ENCODE assay signal across 8 cellular contexts in genomic region chr2:30446602-30447148, GRCh38. TPM values are rescaled to one million over a fixed set of nuclear protein-coding genes. Genes with fewer than 3 reads are reported as not detected.
A peak's percentile ranks its signal among the peaks of the same experiment; 100 is the strongest.
DNase-seq lines count a peak whose midpoint lies in the region; ATAC-seq and TF ChIP-seq lines count a peak whose summit lies in the region.

No MANE protein-coding gene starts in this region.

- H3K27ac Mint-ChIP-seq in effector memory CD8-positive, alpha-beta T cell, result peak overlapping the region; percentile 98 to 99

- H3K9me2 ChIP-seq in neural cell (ENCODE audit: insufficient read depth, low read length), result no peaks in the 10 kb centered on the region

- H4K20me1 ChIP-seq in OCI-LY3 (ENCODE audit: insufficient read depth, low read length) (no peaks in the 10 kb centered on the region), neural cell (ENCODE audit: insufficient read depth) (no peaks in the 10 kb centered on the region)

- H3K4me1 ChIP-seq in left ventricle myocardium inferior (peaks cover 40% of the 10 kb centered on the region), OCI-LY3 (ENCODE audit: low read length) (peaks cover 15% of the 10 kb centered on the region)

- intact Hi-C loops in left ventricle myocardium inferior (cut with micrococcal nuclease), result no loop called here
- intact Hi-C loops in cardiac septum (cut with DNase I), result no loop called here

- TF ChIP-seq CTCF in left ventricle myocardium inferior (IDR thresholded peaks at IDR 0.05; ENCODE audit: borderline replicate concordance) (no peak), OCI-LY3 (IDR thresholded peaks at IDR 0.05; ENCODE audit: low read depth, low read length) (no peak), neural cell (IDR thresholded peaks at IDR 0.05; ENCODE audit: poor library complexity, severe bottlenecking) (no peak)

- H3K36me3 ChIP-seq in left ventricle myocardium inferior (no peaks in the 10 kb centered on the region), OCI-LY3 (replicated peaks; ENCODE audit: low read depth, low read length) (no peaks in the 10 kb centered on the region), neural cell (ENCODE audit: insufficient read depth, low read length) (no peaks in the 10 kb centered on the region)

- H3K9me3 Mint-ChIP-seq in effector memory CD8-positive, alpha-beta T cell, result no peaks in the 10 kb centered on the region

- H3K79me2 ChIP-seq in OCI-LY3 (ENCODE audit: low read length) (peaks cover 35% of the 10 kb centered on the region), neural cell (replicated peaks; ENCODE audit: insufficient read depth, low read length) (peaks cover 30% of the 10 kb centered on the region)

- TF ChIP-seq RAD21 in neural cell (conservative IDR thresholded peaks at IDR 0.05), result no peak

- H3K9ac ChIP-seq in OCI-LY3 (ENCODE audit: low read length) (peak overlapping the region; percentile 78), neural cell (ENCODE audit: low read length) (peak overlapping the region; percentile 91)

- peaks cover 29 to 34% of the 10 kb centered on the region in 2 donors for H3K4me1 Mint-ChIP-seq in effector memory CD8-positive, alpha-beta T cell (ENCODE audit: low read depth in 2 of 2)

- H3K36me3 Mint-ChIP-seq in effector memory CD8-positive, alpha-beta T cell (ENCODE audit: insufficient read depth), result peaks cover 16% of the 10 kb centered on the region

- no peaks in the 10 kb centered on the region for H3F3A ChIP-seq in neural cell (ENCODE audit: insufficient read depth, low read length, poor library complexity, severe bottlenecking)

- no peaks in the 10 kb centered on the region for H3K9me3 ChIP-seq in left ventricle myocardium inferior (replicated peaks)
- H3K9me3 ChIP-seq in OCI-LY3 (ENCODE audit: insufficient read depth, low read length), result no peaks in the 10 kb centered on the region
- no peaks in the 10 kb centered on the region for H3K9me3 ChIP-seq in neural cell (ENCODE audit: low read length)

- peak overlapping the region; percentile 97 to 98 for H3K4me3 Mint-ChIP-seq in effector memory CD8-positive, alpha-beta T cell

- H3K27ac ChIP-seq in left ventricle myocardium inferior (replicated peaks) (peak overlapping the region; percentile 87), OCI-LY3 (ENCODE audit: low read length) (no peak overlapping the region), neural cell (ENCODE audit: low read length) (peak overlapping the region; percentile 77)

- DNase-seq in left ventricle myocardium inferior (no peak), cardiac septum (ENCODE audit: low spot score) (no peak), HK-2 (ENCODE audit: unreplicated experiment) (no peak)
- no peak for DNase-seq in effector memory CD8-positive, alpha-beta T cell

- H3K27me3 Mint-ChIP-seq in effector memory CD8-positive, alpha-beta T cell, result no peaks in the 10 kb centered on the region

- ATAC-seq in effector memory CD8-positive, alpha-beta T cell (replicated peaks), result no peak
- no peak for ATAC-seq in HG02642 (IDR thresholded peaks at IDR 0.05; ENCODE audit: poor library complexity, unreplicated experiment)
- no peak for ATAC-seq in HG02798 (IDR thresholded peaks at IDR 0.05; ENCODE audit: poor library complexity, unreplicated experiment)

- H3K27me3 ChIP-seq in left ventricle myocardium inferior (ENCODE audit: low read depth) (no peaks in the 10 kb centered on the region), OCI-LY3 (ENCODE audit: low read depth, low read length) (peaks cover 7% of the 10 kb centered on the region), neural cell (ENCODE audit: insufficient read depth, low read depth, low read length) (no peaks in the 10 kb centered on the region)

- no peak for TF ChIP-seq EP300 in neural cell (conservative IDR thresholded peaks at IDR 0.05; ENCODE audit: poor library complexity, severe bottlenecking)

- H3K4me3 ChIP-seq in left ventricle myocardium inferior (peak overlapping the region; percentile 93), OCI-LY3 (ENCODE audit: low read length) (peak overlapping the region; percentile 94), neural cell (ENCODE audit: low read length) (peak overlapping the region; percentile 96)

- H2AFZ ChIP-seq in OCI-LY3 (ENCODE audit: low read depth, low read length), result peak overlapping the region; percentile 97
- peak overlapping the region; percentile 98 for H2AFZ ChIP-seq in neural cell (ENCODE audit: low read depth, low read length)

- H3K4me2 ChIP-seq in OCI-LY3 (ENCODE audit: low read length), result peak overlapping the region; percentile 87
- peak overlapping the region; percentile 79 for H3K4me2 ChIP-seq in neural cell (ENCODE audit: low read length)

TF ChIP-seq in neural cell, 6 proteins besides CTCF, POLR2A, EP300 and RAD21:
- TF ChIP-seq SMC3 (conservative IDR thresholded peaks at IDR 0.05; ENCODE audit: poor library complexity) (no peak), TAF1 (IDR thresholded peaks at IDR 0.05; ENCODE audit: low read depth) (no peak), EZH2 (IDR thresholded peaks at IDR 0.05; ENCODE audit: borderline replicate concordance, insufficient read depth, low read length, poor library complexity, severe bottlenecking) (no peak), MXI1 (conservative IDR thresholded peaks at IDR 0.05; ENCODE audit: poor library complexity, severe bottlenecking) (no peak), REST (IDR thresholded peaks at IDR 0.05; ENCODE audit: borderline replicate concordance) (no peak), POLR2AphosphoS5 (IDR thresholded peaks at IDR 0.05) (no peak)

RNA-seq across cellular contexts. Expression of gene LCLAT1, which starts 0.4 kb away (rescaled TPM):
- 41.0 TPM for total RNA-seq in left ventricle myocardium inferior
- total RNA-seq in cardiac septum, result 39.9 TPM
- polyA plus RNA-seq in neural cell, result 5.8 and 10.9 TPM in 2 replicates
- 31.7 and 45.5 TPM in 2 replicates for polyA minus RNA-seq in neural cell
